9 cellular contexts compared by ENCODE assay signal in genomic region chr11:44893250-44894216, GRCh38. TPM values are rescaled to one million over a fixed set of nuclear protein-coding genes. Genes with fewer than 3 reads are reported as not detected.
A peak's percentile ranks its signal among the peaks of the same experiment; 100 is the strongest.
DNase-seq lines count a peak whose midpoint lies in the region; TF ChIP-seq lines count a peak whose summit lies in the region.
"Had no signal": no experiment of that assay in that cellular context is flagged by ENCODE, and none has a peak within 500 bp of the region (broad histone marks: within the 10 kb centered on the region; RNA-seq: fewer than 3 reads in every experiment).

No MANE protein-coding gene starts in this region.

- H3K9me3 Mint-ChIP-seq in type B pancreatic cell, result no peaks in the 10 kb centered on the region
- H3K9me3 Mint-ChIP-seq: activated naive CD8-positive, alpha-beta T cell treated with anti-CD3 and anti-CD28 coated beads, Interleukin-2, amount 10 ng/mL, durations not matched to agents 7 days and 5 days had no signal

- peaks cover 64 to 80% of the 10 kb centered on the region in 2 experiments for H3K27me3 ChIP-seq in mesenchymal stem cell (ENCODE audit: control insufficient read depth in 1 of 2, insufficient read depth in 1 of 2, low read length in 2 of 2)

- H3K9me3 ChIP-seq in mesenchymal stem cell (ENCODE audit: control insufficient read depth, low read length), result peaks cover 4% of the 10 kb centered on the region

- no peak overlapping the region for H2AK5ac ChIP-seq in mesenchymal stem cell (ENCODE audit: low read length, severe bottlenecking)

- no peak overlapping the region for H2BK12ac ChIP-seq in mesenchymal stem cell (ENCODE audit: low read length in 2 of 2)

- H2BK15ac ChIP-seq in mesenchymal stem cell (ENCODE audit: low read depth, poor library complexity, severe bottlenecking), result no peak overlapping the region

- H3K18ac ChIP-seq in mesenchymal stem cell (ENCODE audit: low read depth in 1 of 2, low read length in 2 of 2), result peak overlapping the region in 1 of 2 experiments; percentile 0

- H2BK5ac ChIP-seq in mesenchymal stem cell (ENCODE audit: low read depth, low read length, poor library complexity, severe bottlenecking), result no peak overlapping the region

- H3K36me3 ChIP-seq in mesenchymal stem cell (ENCODE audit: control insufficient read depth in 1 of 2, insufficient read depth in 2 of 2, low read depth in 1 of 2, low read length in 2 of 2), result no peaks in the 10 kb centered on the region

- CTCF ChIA-PET in RWPE1 (lab: Yijun Ruan, JAX), result interaction anchor here (0.6 kb wide), 2 partner anchors 56 to 879 kb away, joined by 3 to 5 read pairs; no protein-coding TSS in a partner anchor

- H3K4me3 ChIP-seq in coronary artery, result peak overlapping the region; percentile 18
- H3K4me3 ChIP-seq in mesenchymal stem cell (ENCODE audit: insufficient read depth in 1 of 2, low read depth in 1 of 2, low read length in 2 of 2), result no peak overlapping the region

- H3K27ac ChIP-seq in coronary artery, result peak overlapping the region in 1 of 2 donors; percentile 46
- no peak overlapping the region for H3K27ac ChIP-seq in mesenchymal stem cell (ENCODE audit: low read length, poor library complexity, severe bottlenecking)
- H3K27ac ChIP-seq in RWPE1, result no peak overlapping the region

- DNase-seq in NCI-H2171 treated with DMSO at 0.1 percent for 48 hours (lab: John Stamatoyannopoulos, UW) (peak; percentile 87), coronary artery (ENCODE audit: low spot score) (no peak), mesenchymal stem cell (no peak), superior temporal gyrus (ENCODE audit: extremely low spot score) (peak; percentile 32), RWPE1 (ENCODE audit: low spot score) (no peak), NCI-H748 treated with DMSO at 0.1 percent for 48 hours (lab: John Stamatoyannopoulos, UW) (no peak), type B pancreatic cell (ENCODE audit: extremely low spot score, unreplicated experiment) (no peak)
- no peak for DNase-seq in activated CD4-positive, alpha-beta T cell treated with anti-CD3 and anti-CD28 coated beads, Interleukin-2, amount 50 U/mL, for 48 hours

- no peaks in the 10 kb centered on the region for H3K27me3 Mint-ChIP-seq in type B pancreatic cell

- H3K79me1 ChIP-seq in mesenchymal stem cell (replicated peaks; ENCODE audit: low read length, poor library complexity, severe bottlenecking), result no peaks in the 10 kb centered on the region

- peak overlapping the region; percentile 3 for H3K9ac ChIP-seq in mesenchymal stem cell (ENCODE audit: low read length)

- H3K4me1 ChIP-seq in mesenchymal stem cell (ENCODE audit: control insufficient read depth, insufficient read depth, low read depth, low read length), result peaks cover 3% of the 10 kb centered on the region

- POLR2A ChIA-PET in RWPE1 (lab: Yijun Ruan, JAX; ENCODE audit: low non-redundant PET), result no interaction called here

- no peak overlapping the region for H4K8ac ChIP-seq in mesenchymal stem cell (ENCODE audit: low read length)

- no peak overlapping the region for H3K14ac ChIP-seq in mesenchymal stem cell (ENCODE audit: low read length in 2 of 2)

- no peak overlapping the region for H3K4me3 Mint-ChIP-seq in type B pancreatic cell
- H3K4me3 Mint-ChIP-seq: activated naive CD8-positive, alpha-beta T cell treated with anti-CD3 and anti-CD28 coated beads, Interleukin-2, amount 10 ng/mL, durations not matched to agents 7 days and 5 days had no signal

- no peak overlapping the region for H3K4me2 ChIP-seq in mesenchymal stem cell (ENCODE audit: low read length, poor library complexity, severe bottlenecking)

- no peak overlapping the region for H2BK120ac ChIP-seq in mesenchymal stem cell (ENCODE audit: low read depth, low read length)

- WGBS in mesenchymal stem cell, result 77% methylated on average over 19 of the region's 20 CpGs

- TF ChIP-seq CTCF in coronary artery (IDR thresholded peaks at IDR 0.05), result no peak
- TF ChIP-seq CTCF in RWPE1 (conservative IDR thresholded peaks at IDR 0.05; ENCODE audit: low read depth), result no peak
- TF ChIP-seq CTCF in type B pancreatic cell (conservative IDR thresholded peaks at IDR 0.05), result no peak

- no peak overlapping the region for H3K4ac ChIP-seq in mesenchymal stem cell (ENCODE audit: low read depth in 1 of 2, low read length in 2 of 2)

- no peaks in the 10 kb centered on the region for H3K36me3 Mint-ChIP-seq in type B pancreatic cell
- H3K36me3 Mint-ChIP-seq: activated naive CD8-positive, alpha-beta T cell treated with anti-CD3 and anti-CD28 coated beads, Interleukin-2, amount 10 ng/mL, durations not matched to agents 7 days and 5 days had no signal

- no peak overlapping the region for H3K23ac ChIP-seq in mesenchymal stem cell (ENCODE audit: low read length in 2 of 2)

- H2AFZ ChIP-seq in mesenchymal stem cell (ENCODE audit: low read depth, low read length), result peak overlapping the region; percentile 18

- peaks cover 20% of the 10 kb centered on the region for H3K4me1 Mint-ChIP-seq in type B pancreatic cell (ENCODE audit: unreplicated experiment)
- H3K4me1 Mint-ChIP-seq: activated naive CD8-positive, alpha-beta T cell treated with anti-CD3 and anti-CD28 coated beads, Interleukin-2, amount 10 ng/mL, durations not matched to agents 7 days and 5 days had no signal

- no peak overlapping the region for H3K27ac Mint-ChIP-seq in type B pancreatic cell
- H3K27ac Mint-ChIP-seq: activated naive CD8-positive, alpha-beta T cell treated with anti-CD3 and anti-CD28 coated beads, Interleukin-2, amount 10 ng/mL, durations not matched to agents 7 days and 5 days had no signal

- H4K91ac ChIP-seq in mesenchymal stem cell (ENCODE audit: low read length), result no peak overlapping the region

RNA-seq across cellular contexts. Expression of gene TP53I11, which starts 57.1 kb away (rescaled TPM):
- 235 TPM for polyA plus RNA-seq in mesenchymal stem cell (2013, experiment 1 of 2)
- polyA plus RNA-seq in mesenchymal stem cell (2013, experiment 2 of 2), result 235 TPM
- 38.2 and 72.4 TPM in 2 replicates for total RNA-seq in type B pancreatic cell (ENCODE audit: low replicate concordance)

Comparison
In these comparisons a context has a peak if more than half of its experiments do, and no peak if none do; other contexts are left out.
1. DNase-seq: peak in NCI-H2171 treated with DMSO at 0.1 percent for 48 hours (single experiment) and superior temporal gyrus (single experiment); none in coronary artery (single experiment), mesenchymal stem cell (single experiment), RWPE1 (single experiment), NCI-H748 treated with DMSO at 0.1 percent for 48 hours (single experiment), activated CD4-positive, alpha-beta T cell treated with anti-CD3 and anti-CD28 coated beads, Interleukin-2, amount 50 U/mL, for 48 hours (0 of 2) and type B pancreatic cell (single experiment).